ENCODE assay signal across 1 cellular context in genomic region chr1:22685675-22686074, GRCh38.
A peak's percentile ranks its signal among the peaks of the same experiment; 100 is the strongest.
TF ChIP-seq lines count a peak whose summit lies in the region.

No MANE protein-coding gene starts in this region.

TF ChIP-seq in K562, 482 proteins besides CTCF, POLR2A, EP300 and RAD21:
- TF ChIP-seq CEBPZ (IDR thresholded peaks at IDR 0.05; ENCODE audit: borderline replicate concordance, low read depth, low read length) (no peak), EGR1 (conservative IDR thresholded peaks at IDR 0.05) (peak; percentile 36; the same call in 1 of the 2 replicates), POLR2H (tag; IDR thresholded peaks at IDR 0.05; ENCODE audit: low read depth) (no peak), ESRRA (IDR thresholded peaks at IDR 0.05; ENCODE audit: borderline replicate concordance, low read depth) (no peak)
TF ChIP-seq in K562: peak in this region for 1.
